In the genomic region with DNA sequence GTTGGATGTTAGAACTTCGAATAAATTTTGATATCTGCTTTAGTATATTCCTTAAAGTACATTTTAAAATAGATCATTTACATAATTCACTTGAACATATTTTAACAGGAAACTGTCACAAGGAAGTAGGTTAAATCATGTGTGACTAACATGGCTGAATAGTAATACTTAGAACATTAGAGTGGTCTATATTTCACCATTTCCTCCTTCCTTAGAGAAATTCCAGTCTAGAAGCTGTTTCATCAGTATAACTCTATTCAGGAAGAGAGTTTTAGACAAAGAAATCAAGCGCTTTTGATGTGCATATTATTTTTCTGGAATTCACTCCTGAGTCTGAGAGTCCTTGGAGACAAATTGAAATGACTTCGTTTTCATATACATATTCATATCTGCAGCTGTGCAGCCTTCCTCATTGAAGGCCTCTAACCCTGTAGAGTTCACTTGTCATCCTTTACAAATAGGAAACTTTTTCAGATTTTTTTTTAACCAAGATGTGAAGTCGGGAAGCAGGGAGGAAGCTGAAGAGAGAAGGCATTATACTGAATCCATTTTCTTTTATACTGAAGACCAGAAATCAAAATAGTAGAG, we compare ENCODE assay signal across 26 cellular contexts. TPM values are rescaled to one million over a fixed set of nuclear protein-coding genes. Genes with fewer than 3 reads are reported as not detected.
DNase-seq lines count a peak whose midpoint lies in the region; ATAC-seq, FAIRE-seq and TF ChIP-seq lines count a peak whose summit lies in the region.
"Had no signal": no experiment of that assay in that cellular context is flagged by ENCODE, and none has a peak within 500 bp of the region (broad histone marks: within the 10 kb centered on the region; RNA-seq: fewer than 3 reads in every experiment).

No MANE protein-coding gene starts in this region.

- H3K27me3 Mint-ChIP-seq in neural progenitor cell (ENCODE audit: insufficient read depth, low read depth) = no peaks in the 10 kb centered on the region

- ATAC-seq in GM19324 (IDR thresholded peaks at IDR 0.05; ENCODE audit: low FRiP score, unreplicated experiment) (no peak), GM18498 (IDR thresholded peaks at IDR 0.05; ENCODE audit: unreplicated experiment) (no peak), body of pancreas (no peak)
- ATAC-seq: naive thymus-derived CD8-positive, alpha-beta T cell; sciatic nerve had no signal

- no peak for TF ChIP-seq CTCF in endothelial cell of umbilical vein (IDR thresholded peaks at IDR 0.05; ENCODE audit: extremely low read depth in 1 of 2, insufficient read depth in 1 of 2, low read depth in 1 of 2, low read length in 2 of 2)
- TF ChIP-seq CTCF in spleen (IDR thresholded peaks at IDR 0.05 in 8 of 11, conservative IDR thresholded peaks at IDR 0.05 in 3 of 11) = no peak
- TF ChIP-seq CTCF in neural progenitor cell (IDR thresholded peaks at IDR 0.05) = no peak
- no peak for TF ChIP-seq CTCF in body of pancreas (IDR thresholded peaks at IDR 0.05)

- H3K4me3 Mint-ChIP-seq in neural progenitor cell = no peak overlapping the region
- H3K4me3 Mint-ChIP-seq: activated naive CD8-positive, alpha-beta T cell treated with anti-CD3 and anti-CD28 coated beads, Interleukin-2, amount 10 ng/mL, durations not matched to agents 7 days and 5 days; naive thymus-derived CD8-positive, alpha-beta T cell had no signal

- H3K79me2 ChIP-seq in endothelial cell of umbilical vein (ENCODE audit: control insufficient read depth, insufficient read depth, low read length) (no peaks in the 10 kb centered on the region), neural progenitor cell (ENCODE audit: low read depth) (no peaks in the 10 kb centered on the region)

- H2AFZ ChIP-seq in endothelial cell of umbilical vein (ENCODE audit: low read depth, low read length) (peak overlapping the region; percentile 38), neural progenitor cell (replicated peaks) (no peak overlapping the region)

- dilution Hi-C loops in endothelial cell of umbilical vein (cut with MboI; ENCODE audit: extremely low pct_ligation_motif_present, low sequenced_read_pairs) = no loop called here

- H3K9ac ChIP-seq in endothelial cell of umbilical vein (replicated peaks; ENCODE audit: extremely low read depth, insufficient read depth, low read length) (no peak overlapping the region), neural progenitor cell (no peak overlapping the region)
- H3K9ac ChIP-seq: KMS-11 had no signal

- no peaks in the 10 kb centered on the region for H3K9me3 ChIP-seq in endothelial cell of umbilical vein (replicated peaks; ENCODE audit: control insufficient read depth, insufficient read depth, low read length)
- H3K9me3 ChIP-seq in spleen = peaks cover 0 to 9% (median 6%) of the 10 kb centered on the region in 8 donors
- H3K9me3 ChIP-seq in neural progenitor cell (ENCODE audit: low read depth) = no peaks in the 10 kb centered on the region
- no peaks in the 10 kb centered on the region for H3K9me3 ChIP-seq in body of pancreas

- no peak for FAIRE-seq in endothelial cell of umbilical vein (lab: Jason Lieb, UNC)
- FAIRE-seq: H54, HTR-8/SVneo had no signal

- H3K4me2 ChIP-seq in endothelial cell of umbilical vein (ENCODE audit: insufficient read depth, low read length) (no peak overlapping the region), neural progenitor cell (no peak overlapping the region)
- H3K4me2 ChIP-seq: KMS-11 had no signal

- no peaks in the 10 kb centered on the region for H3K27me3 ChIP-seq in endothelial cell of umbilical vein (ENCODE audit: control insufficient read depth in 2 of 2, insufficient read depth in 2 of 2, low read length in 2 of 2)
- no peaks in the 10 kb centered on the region for H3K27me3 ChIP-seq in spleen (replicated peaks in 1 of 7)
- no peaks in the 10 kb centered on the region for H3K27me3 ChIP-seq in neural progenitor cell
- H3K27me3 ChIP-seq in body of pancreas = no peaks in the 10 kb centered on the region

- intact Hi-C loops in endothelial cell of umbilical vein (cut with micrococcal nuclease) (no loop called here), spleen (cut with DNase I; ENCODE audit: low total_unique reads) (no loop called here), body of pancreas (cut with DNase I) (no loop called here)

- TF ChIP-seq POLR2A in endothelial cell of umbilical vein (IDR thresholded peaks at IDR 0.05; ENCODE audit: low read depth, low read length) (no peak), spleen (IDR thresholded peaks at IDR 0.05) (no peak), body of pancreas (IDR thresholded peaks at IDR 0.05) (no peak)

- POLR2A ChIA-PET in endothelial cell of umbilical vein (lab: Charles Lee) = no interaction called here

- WGBS in spleen, 5 donors = 41 to 58% (median 44%) methylated on average over 4 of the region's 4 CpGs
- WGBS in body of pancreas, 2 donors = 50 to 67% methylated on average over 4 of the region's 4 CpGs

- peaks cover 19% of the 10 kb centered on the region for H3K9me3 Mint-ChIP-seq in neural progenitor cell

- BruUV-seq in endothelial cell of umbilical vein (replicated peaks; lab: Mats Ljungman, UMichigan) = no TSS peak

- H3K27ac ChIP-seq in endothelial cell of umbilical vein (ENCODE audit: insufficient read depth, low read depth, low read length) = no peak overlapping the region
- H3K27ac ChIP-seq in spleen = peak overlapping the region; percentile 34 to 59 (median 50)
- H3K27ac ChIP-seq in neural progenitor cell = no peak overlapping the region
- no peak overlapping the region for H3K27ac ChIP-seq in body of pancreas
- H3K27ac ChIP-seq: KMS-11 had no signal

- CTCF ChIA-PET in endothelial cell of umbilical vein (lab: Charles Lee) = interaction anchor here (1.1 to 1.9 kb wide), 5 partner anchors 10 to 73 kb away, joined by 3 to 7 read pairs (median 5); a partner anchor contains a TSS

- DNase-seq in GF-D8 (lab: John Stamatoyannopoulos, UW) = peak; percentile 76
- peak; percentile 69 for DNase-seq in MV-4-11 (lab: John Stamatoyannopoulos, UW)
- DNase-seq in endothelial cell of umbilical vein (ENCODE audit: low read depth, low spot score) = peak; percentile 50
- DNase-seq in spleen = no peak
- no peak for DNase-seq in neural progenitor cell (ENCODE audit: low spot score)
- no peak for DNase-seq in body of pancreas
- DNase-seq: activated CD4-positive, alpha-beta T cell treated with anti-CD3 and anti-CD28 coated beads, Interleukin-2, amount 50 U/mL, for 48 hours; activated CD4-positive, CD25-positive, alpha-beta regulatory T cell; activated CD8-positive, alpha-beta memory T cell treated with anti-CD3 and anti-CD28 coated beads, Interleukin-2, amount 50 U/mL, for 4 hours; activated naive CD8-positive, alpha-beta T cell treated with anti-CD3 and anti-CD28 coated beads, Interleukin-2, amount 10 ng/mL, durations not matched to agents 7 days and 5 days; effector CD8-positive, alpha-beta T cell; foreskin melanocyte; GDM1; naive thymus-derived CD8-positive, alpha-beta T cell; NCI-H1105; NCI-H2029; NCI-H526 treated with DMSO at 0.1 percent for 48 hours; posterior cingulate gyrus; T1000 had no signal

- no peaks in the 10 kb centered on the region for H3K36me3 Mint-ChIP-seq in neural progenitor cell

- no peaks in the 10 kb centered on the region for H3K9me1 ChIP-seq in endothelial cell of umbilical vein (replicated peaks; ENCODE audit: control insufficient read depth, extremely low read depth, insufficient read depth, low read length)

- H3K4me1 ChIP-seq in endothelial cell of umbilical vein (ENCODE audit: control insufficient read depth, extremely low read depth, insufficient read depth, low read length) = peaks cover 11% of the 10 kb centered on the region
- H3K4me1 ChIP-seq in spleen = peaks cover 8 to 38% (median 13%) of the 10 kb centered on the region in 6 donors
- no peaks in the 10 kb centered on the region for H3K4me1 ChIP-seq in neural progenitor cell
- H3K4me1 ChIP-seq in body of pancreas = no peaks in the 10 kb centered on the region

- H3K27ac Mint-ChIP-seq in neural progenitor cell = no peak overlapping the region
- H3K27ac Mint-ChIP-seq: activated naive CD8-positive, alpha-beta T cell treated with anti-CD3 and anti-CD28 coated beads, Interleukin-2, amount 10 ng/mL, durations not matched to agents 7 days and 5 days; activated T-helper 2 cell treated with anti-CD3 and anti-CD28 coated beads, Interferon-gamma antibody, Interleukin-2, Interleukin-4, amounts not matched to agents 10 μg/mL and 5 μg/mL and 100 μg/mL, durations not matched to agents 14 hours and 24 hours and 36 hours had no signal

- H3K36me3 ChIP-seq in endothelial cell of umbilical vein (ENCODE audit: control insufficient read depth in 2 of 2, extremely low read depth in 1 of 2, insufficient read depth in 2 of 2, low read length in 2 of 2) = no peaks in the 10 kb centered on the region
- H3K36me3 ChIP-seq in spleen = peaks cover 0 to 94% (median 3%) of the 10 kb centered on the region in 6 donors
- no peaks in the 10 kb centered on the region for H3K36me3 ChIP-seq in neural progenitor cell
- no peaks in the 10 kb centered on the region for H3K36me3 ChIP-seq in body of pancreas (replicated peaks in 1 of 2; ENCODE audit: insufficient read depth in 1 of 2, low read depth in 2 of 2)

- no peaks in the 10 kb centered on the region for H4K20me1 ChIP-seq in endothelial cell of umbilical vein (replicated peaks; ENCODE audit: control insufficient read depth, extremely low read depth, insufficient read depth, low read length)
- no peaks in the 10 kb centered on the region for H4K20me1 ChIP-seq in neural progenitor cell (ENCODE audit: low read depth)

- H3K4me1 Mint-ChIP-seq in neural progenitor cell = no peaks in the 10 kb centered on the region

- H3K4me3 ChIP-seq in endothelial cell of umbilical vein (replicated peaks in 1 of 3; ENCODE audit: insufficient read depth in 1 of 3, low read depth in 1 of 3, low read length in 3 of 3) (no peak overlapping the region), spleen (no peak overlapping the region), neural progenitor cell (no peak overlapping the region), body of pancreas (no peak overlapping the region)

- no peaks in the 10 kb centered on the region for H3F3A ChIP-seq in neural progenitor cell (ENCODE audit: low read depth)

RNA-seq across cellular contexts. Expression of a gene that starts 28.4 kb away (rescaled TPM):
- total RNA-seq in endothelial cell of umbilical vein = 7.4 and 8.5 TPM in 2 replicates
- 2.0 and 2.3 TPM in 2 replicates for polyA plus RNA-seq in endothelial cell of umbilical vein
- 3.0 and 3.2 TPM in 2 replicates for polyA plus RNA-seq in endothelial cell of umbilical vein (2011; cell fraction: cytosol; rRNA removed)
- polyA plus RNA-seq in endothelial cell of umbilical vein (2011; cell fraction: nucleus; rRNA removed) = 6.9 and 7.4 TPM in 2 replicates
- 1.2 and 2.1 TPM in 2 replicates for polyA plus RNA-seq in endothelial cell of umbilical vein (2012)
- polyA minus RNA-seq in endothelial cell of umbilical vein = 6.3 and 11.1 TPM in 2 replicates
- polyA minus RNA-seq in endothelial cell of umbilical vein (2011; cell fraction: cytosol; rRNA and poly(A)+ RNA removed) = not detected
- polyA minus RNA-seq in endothelial cell of umbilical vein (2011; cell fraction: nucleus; rRNA and poly(A)+ RNA removed) = 6.0 and 7.9 TPM in 2 replicates
- total RNA-seq in spleen = 100 to 1,000 TPM in 2 of 7 donors, 10 to 100 TPM in 5; 39.0 to 157 (median 79.6) TPM
- 1 to 10 TPM; 4.4 to 9.4 (median 5.7) TPM for polyA plus RNA-seq in spleen
- 0.37 and 3.0 TPM in 2 replicates for total RNA-seq in neural progenitor cell (ENCODE audit: low replicate concordance)
- total RNA-seq in body of pancreas = 1 to 10 TPM; 6.2 to 6.3 TPM

RNA-seq across cellular contexts. Expression of a gene that starts 47.6 kb away (rescaled TPM):
- total RNA-seq in endothelial cell of umbilical vein (74.1 and 78.1 TPM in 2 replicates), spleen (100 to 1,000 TPM; 114 to 257 (median 134) TPM), neural progenitor cell (ENCODE audit: low replicate concordance) (63.7 and 67.4 TPM in 2 replicates), body of pancreas (10 to 100 TPM; 59.7 to 62.3 TPM)
- polyA plus RNA-seq in endothelial cell of umbilical vein (363 and 370 TPM in 2 replicates), spleen (100 to 1,000 TPM in 2 of 3 donors, 10 to 100 TPM in 1; 93.4 to 132 (median 125) TPM)
- 148 and 198 TPM in 2 replicates for polyA plus RNA-seq in endothelial cell of umbilical vein (2011; cell fraction: cytosol; rRNA removed)
- polyA plus RNA-seq in endothelial cell of umbilical vein (2011; cell fraction: nucleus; rRNA removed) = 62.3 and 69.5 TPM in 2 replicates
- polyA plus RNA-seq in endothelial cell of umbilical vein (2012) = 72.7 and 85.8 TPM in 2 replicates
- polyA minus RNA-seq in endothelial cell of umbilical vein = 75.8 and 76.8 TPM in 2 replicates
- 24.6 TPM for polyA minus RNA-seq in endothelial cell of umbilical vein (2011; cell fraction: cytosol; rRNA and poly(A)+ RNA removed)
- polyA minus RNA-seq in endothelial cell of umbilical vein (2011; cell fraction: nucleus; rRNA and poly(A)+ RNA removed) = 28.7 and 32.6 TPM in 2 replicates

Comparison
In these comparisons a context has a peak if more than half of its experiments do, and no peak if none do; other contexts are left out.
1. DNase-seq: peak in GF-D8 (single experiment), MV-4-11 (single experiment) and endothelial cell of umbilical vein (single experiment); none in spleen (single experiment), neural progenitor cell (single experiment) and body of pancreas (0 of 4).
2. H3K27ac ChIP-seq: peak in spleen (8 of 8); none in endothelial cell of umbilical vein (single experiment), neural progenitor cell (single experiment) and body of pancreas (0 of 4).